In the genomic region with DNA sequence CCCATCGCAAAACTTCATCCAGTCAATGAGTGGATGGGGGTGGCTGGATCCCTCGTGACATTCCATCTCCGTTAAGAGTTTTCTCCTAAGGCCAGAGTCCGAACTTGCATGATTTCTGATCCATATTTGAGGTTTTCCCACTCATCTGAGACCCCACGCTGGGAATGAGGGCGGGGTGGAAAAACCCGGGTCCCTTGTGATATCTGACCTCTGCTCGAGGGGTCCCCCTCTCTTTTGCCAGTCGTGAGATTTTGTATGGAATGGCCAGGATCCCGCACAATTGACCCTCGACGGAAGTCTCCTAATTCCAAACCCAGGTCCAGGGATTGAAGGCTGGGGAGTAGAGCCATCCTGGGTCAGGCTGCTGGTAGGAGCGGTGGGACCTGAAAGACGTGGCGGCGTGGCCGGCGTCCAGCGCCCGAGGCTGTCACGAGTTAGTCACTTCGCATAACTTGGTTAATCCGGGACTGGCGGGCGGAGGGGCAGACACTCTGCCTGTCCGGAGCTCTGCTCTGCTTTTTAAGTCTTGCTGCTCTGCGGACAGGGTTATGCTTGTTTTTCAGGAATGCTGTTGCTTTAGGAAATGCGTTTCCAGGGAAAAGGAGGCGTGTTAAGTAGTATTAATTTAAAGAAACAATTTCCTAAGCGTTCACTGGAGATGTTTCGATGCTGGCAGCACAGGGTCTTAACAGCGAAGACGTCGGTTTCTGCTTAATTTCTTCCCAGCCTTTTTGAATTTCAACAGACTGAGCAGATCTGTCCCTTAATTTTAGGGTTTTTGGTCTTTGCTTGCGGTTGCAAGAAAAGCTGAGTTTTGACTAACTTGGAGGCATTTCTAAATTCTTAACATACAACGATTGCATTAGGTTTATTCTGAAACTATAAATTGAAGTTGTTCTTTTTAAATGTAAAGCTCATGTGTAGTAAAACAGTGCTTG, we compare ENCODE assay signal across 7 cellular contexts. TPM values are rescaled to one million over a fixed set of nuclear protein-coding genes. Genes with fewer than 3 reads are reported as not detected.
DNase-seq lines count a peak whose midpoint lies in the region; ATAC-seq, FAIRE-seq and TF ChIP-seq lines count a peak whose summit lies in the region.

No MANE protein-coding gene starts in this region.

- no peaks in the 10 kb centered on the region for H3K36me3 ChIP-seq in pancreas
- H3K36me3 ChIP-seq in uterus, result no peaks in the 10 kb centered on the region

- WGBS in adipose tissue, 3 donors, result 1 to 5% (median 4%) methylated on average over 36 of the region's 36 CpGs
- 1% methylated on average over 36 of the region's 36 CpGs for WGBS in pancreas, 2 donors

- peak; percentile 35 for ATAC-seq in HG02798 (IDR thresholded peaks at IDR 0.05; ENCODE audit: poor library complexity, unreplicated experiment)
- peak; percentile 71 to 85 (median 72) for ATAC-seq in pancreas

- TF ChIP-seq POLR2A in uterus (IDR thresholded peaks at IDR 0.05), result no peak

- TF ChIP-seq CTCF in GM12875 (IDR thresholded peaks at IDR 0.05; ENCODE audit: borderline replicate concordance, insufficient read depth, low read depth, low read length) (no peak), pancreas (IDR thresholded peaks at IDR 0.05) (no peak), uterus (IDR thresholded peaks at IDR 0.05) (no peak)

- intact Hi-C loops in cardiac septum (cut with DNase I), result no loop called here
- intact Hi-C loops in pancreas (cut with DNase I), result no loop called here
- intact Hi-C loops in uterus (cut with DNase I; ENCODE audit: low total_unique reads), result no loop called here

- H3K27ac ChIP-seq in adipose tissue (ENCODE audit: low read depth, low read length) (peak overlapping the region; percentile 30), pancreas (peak overlapping the region; percentile 89 to 98 (median 96)), uterus (peak overlapping the region; percentile 94 to 95)

- H3K9me3 ChIP-seq in pancreas (no peaks in the 10 kb centered on the region), uterus (no peaks in the 10 kb centered on the region)

- H3K4me3 ChIP-seq in GM12875 (ENCODE audit: low read depth, low read length) (peak overlapping the region; percentile 82), pancreas (peak overlapping the region; percentile 56 to 87 (median 74)), uterus (peak overlapping the region; percentile 87 to 90)

- no peaks in the 10 kb centered on the region for H3K27me3 ChIP-seq in pancreas
- H3K27me3 ChIP-seq in uterus, result no peaks in the 10 kb centered on the region

- FAIRE-seq in pancreas (lab: Jason Lieb, UNC), result no peak

- DNase-seq in RPMI8226 (peak; percentile 70), cardiac septum (ENCODE audit: low spot score) (peak; percentile 92), pancreas (peak; percentile 77 to 89 (median 85)), uterus (peak; percentile 64)

- H3K4me1 ChIP-seq in pancreas, result peaks cover 22 to 46% (median 42%) of the 10 kb centered on the region in 3 donors
- H3K4me1 ChIP-seq in uterus, result peaks cover 0 to 5% of the 10 kb centered on the region in 2 donors

RNA-seq across cellular contexts. Expression of gene GOLGA4, which starts 1.0 kb away (rescaled TPM):
- polyA plus RNA-seq in adipose tissue, result 10 to 100 TPM; 20.5 to 49.6 (median 34.4) TPM
- 200 TPM for total RNA-seq in cardiac septum
- 10 to 100 TPM; 51.9 to 63.5 (median 56.5) TPM for total RNA-seq in pancreas
- polyA plus RNA-seq in pancreas, result 10 to 100 TPM; 19.5 to 29.7 TPM
- total RNA-seq in uterus, result 10 to 100 TPM; 34.3 to 80.9 (median 67.1) TPM

Comparison
In these comparisons a context has a peak if more than half of its experiments do, and no peak if none do; other contexts are left out.
1. Peak in every context shown above with its lines: DNase-seq, ATAC-seq, H3K4me3 ChIP-seq and H3K27ac ChIP-seq.
2. H3K27ac ChIP-seq: peak in every context shown above with its lines; median percentile 96 in pancreas; 94 in uterus; 30 in adipose tissue.